24 cellular contexts compared by ENCODE assay signal in genomic region chr3:111856501-111856900, GRCh38.
"Had no signal": no experiment of that assay in that cellular context is flagged by ENCODE, and none has a peak within 500 bp of the region (broad histone marks: within the 10 kb centered on the region; RNA-seq: fewer than 3 reads in every experiment).

No MANE protein-coding gene starts in this region.

- H3K27ac ChIP-seq: dorsolateral prefrontal cortex, parathyroid adenoma, prostate gland, right lobe of liver, spleen, testis, tibial nerve had no signal

- H3K4me3 ChIP-seq: dorsolateral prefrontal cortex, lung, mucosa of descending colon, prostate gland, right lobe of liver, spleen, testis, tibial nerve had no signal

- H3K27ac Mint-ChIP-seq: naive thymus-derived CD8-positive, alpha-beta T cell; stimulated activated naive B cell treated with anti-CD40 and anti-IgM and Interleukin-4, amounts not matched to agents 10 μg/mL and 1 μg/mL and 100 μg/mL, for 72 hours; stimulated activated naive CD8-positive, alpha-beta T cell treated with anti-CD3 and anti-CD28 coated beads, Interleukin-15, amount 100 ng/mL, for 72 hours had no signal

- H3K36me3 Mint-ChIP-seq: naive thymus-derived CD8-positive, alpha-beta T cell; stimulated activated naive B cell treated with anti-CD40 and anti-IgM and Interleukin-4, amounts not matched to agents 10 μg/mL and 1 μg/mL and 100 μg/mL, for 72 hours had no signal

- H3K36me3 ChIP-seq: prostate gland, right lobe of liver, spleen, tibial nerve had no signal

- H3K9me3 ChIP-seq: mucosa of descending colon, prostate gland, right lobe of liver, spleen, testis, tibial nerve had no signal

- H3K4me1 ChIP-seq: parathyroid adenoma, prostate gland, testis had no signal

- H3K27me3 ChIP-seq: right lobe of liver, testis, tibial nerve had no signal

- H3K9ac ChIP-seq: parathyroid adenoma had no signal

- H2AFZ ChIP-seq: parathyroid adenoma had no signal

- DNase-seq: cortex of kidney; dorsolateral prefrontal cortex; effector CD8-positive, alpha-beta T cell; foreskin melanocyte; head of caudate nucleus; hippocampal formation; left colon; left ventricle myocardium superior; mucosa of descending colon; naive thymus-derived CD8-positive, alpha-beta T cell; occipital lobe; retina; right lobe of liver; spleen; stimulated activated CD4-positive, alpha-beta T cell treated with anti-CD3 and anti-CD28 coated beads, Interleukin-15, amount 100 ng/mL, for 24 hours; stimulated activated CD4-positive, alpha-beta T cell treated with anti-CD3 and anti-CD28 coated beads, Interleukin-1b, Interleukin-23, amount 100 ng/mL, for 48 hours; stimulated activated CD4-positive, alpha-beta T cell treated with anti-CD3 and anti-CD28 coated beads, Interleukin-4, amount 100 ng/mL, for 24 hours; stimulated activated naive B cell treated with anti-CD40 and anti-IgM and Interleukin-4, amounts not matched to agents 10 μg/mL and 1 μg/mL and 100 μg/mL, for 72 hours; stimulated activated naive CD8-positive, alpha-beta T cell treated with anti-CD3 and anti-CD28 coated beads, Interleukin-15, amount 100 ng/mL, for 72 hours; testis had no signal

- ATAC-seq: left colon; left ventricle myocardium superior; mucosa of descending colon; naive thymus-derived CD8-positive, alpha-beta T cell; right lobe of liver; stimulated activated naive B cell treated with anti-CD40 and anti-IgM and Interleukin-4, amounts not matched to agents 10 μg/mL and 1 μg/mL and 100 μg/mL, for 72 hours; stimulated activated naive CD8-positive, alpha-beta T cell treated with anti-CD3 and anti-CD28 coated beads, Interleukin-15, amount 100 ng/mL, for 72 hours had no signal

- H3K4me3 Mint-ChIP-seq: stimulated activated naive B cell treated with anti-CD40 and anti-IgM and Interleukin-4, amounts not matched to agents 10 μg/mL and 1 μg/mL and 100 μg/mL, for 72 hours; stimulated activated naive CD8-positive, alpha-beta T cell treated with anti-CD3 and anti-CD28 coated beads, Interleukin-15, amount 100 ng/mL, for 72 hours had no signal

- H3K9me3 Mint-ChIP-seq: naive thymus-derived CD8-positive, alpha-beta T cell; stimulated activated naive B cell treated with anti-CD40 and anti-IgM and Interleukin-4, amounts not matched to agents 10 μg/mL and 1 μg/mL and 100 μg/mL, for 72 hours; stimulated activated naive CD8-positive, alpha-beta T cell treated with anti-CD3 and anti-CD28 coated beads, Interleukin-15, amount 100 ng/mL, for 72 hours had no signal
